Comparison of ENCODE assay signal across 8 cellular contexts in the genomic region with DNA sequence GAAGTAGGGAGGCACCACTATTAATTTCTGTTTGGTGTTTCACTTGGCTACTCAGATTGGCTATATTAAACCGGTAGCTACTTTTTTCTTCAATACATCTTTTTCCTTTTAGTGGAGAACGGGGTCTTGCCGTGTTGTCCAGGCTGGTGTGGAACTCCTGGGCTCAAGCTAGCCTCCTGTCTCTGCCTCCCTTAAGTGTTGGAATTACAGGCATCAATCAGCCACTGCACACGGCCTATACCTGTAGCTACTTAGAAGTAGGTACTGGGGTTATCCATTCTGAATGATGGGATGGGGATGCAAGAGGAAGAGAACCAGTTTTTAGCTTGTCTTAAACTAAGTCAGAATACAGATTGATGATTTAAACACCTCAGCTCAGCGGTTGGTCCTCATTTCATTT. TPM values are rescaled to one million over a fixed set of nuclear protein-coding genes. Genes with fewer than 3 reads are reported as not detected.
DNase-seq lines count a peak whose midpoint lies in the region; ATAC-seq and TF ChIP-seq lines count a peak whose summit lies in the region.

No MANE protein-coding gene starts in this region.

- H3K79me2 ChIP-seq in parathyroid adenoma = peaks cover 48% of the 10 kb centered on the region

- H2AFZ ChIP-seq in parathyroid adenoma = no peak overlapping the region

- no peaks in the 10 kb centered on the region for H3K27me3 ChIP-seq in parathyroid adenoma (ENCODE audit: control insufficient read depth, insufficient read depth, low read length)

- H3K27ac ChIP-seq in parathyroid adenoma = no peak overlapping the region

- H3K9ac ChIP-seq in parathyroid adenoma = no peak overlapping the region

- H3K4me2 ChIP-seq in parathyroid adenoma (ENCODE audit: low read length) = peak overlapping the region; percentile 73

- DNase-seq in ELF-1 (ENCODE audit: low read depth, low spot score) = peak; percentile 36
- DNase-seq in OCI-M1 (lab: John Stamatoyannopoulos, UW) = peak; percentile 12
- no peak for DNase-seq in epithelial cell of proximal tubule (ENCODE audit: low read depth)
- no peak for DNase-seq in hypothalamus (lab: John Stamatoyannopoulos, UW)
- no peak for DNase-seq in NCI-H2227 (lab: John Stamatoyannopoulos, UW; ENCODE audit: unreplicated experiment)

- H3K36me3 ChIP-seq in parathyroid adenoma (ENCODE audit: control insufficient read depth, insufficient read depth, low read length) = no peaks in the 10 kb centered on the region

- peaks cover 24% of the 10 kb centered on the region for H3K4me1 ChIP-seq in parathyroid adenoma

- TF ChIP-seq CTCF in epithelial cell of proximal tubule (conservative IDR thresholded peaks at IDR 0.05; ENCODE audit: low read depth, low read length) (no peak), parathyroid adenoma (IDR thresholded peaks at IDR 0.05) (no peak)

- ATAC-seq in esophagus mucosa (no peak), HG03280 (IDR thresholded peaks at IDR 0.05; ENCODE audit: unreplicated experiment) (no peak)

- H3K4me3 ChIP-seq in epithelial cell of proximal tubule (ENCODE audit: low read depth, low read length) (peak overlapping the region; percentile 91), parathyroid adenoma (ENCODE audit: low read depth, low read length) (peak overlapping the region; percentile 96)

- H3K9me3 ChIP-seq in parathyroid adenoma (ENCODE audit: control insufficient read depth, low read length) = no peaks in the 10 kb centered on the region

RNA-seq across cellular contexts. Expression of gene UBE2D2, which starts 1.7 kb away (rescaled TPM):
- total RNA-seq in epithelial cell of proximal tubule (159 and 205 TPM in 2 replicates), esophagus mucosa (119 TPM)

Comparison
In these comparisons a context has a peak if more than half of its experiments do, and no peak if none do; other contexts are left out.
1. DNase-seq: peak in ELF-1 (single experiment) and OCI-M1 (single experiment); none in epithelial cell of proximal tubule (single experiment), hypothalamus (0 of 51) and NCI-H2227 (single experiment).